In the genomic region with DNA sequence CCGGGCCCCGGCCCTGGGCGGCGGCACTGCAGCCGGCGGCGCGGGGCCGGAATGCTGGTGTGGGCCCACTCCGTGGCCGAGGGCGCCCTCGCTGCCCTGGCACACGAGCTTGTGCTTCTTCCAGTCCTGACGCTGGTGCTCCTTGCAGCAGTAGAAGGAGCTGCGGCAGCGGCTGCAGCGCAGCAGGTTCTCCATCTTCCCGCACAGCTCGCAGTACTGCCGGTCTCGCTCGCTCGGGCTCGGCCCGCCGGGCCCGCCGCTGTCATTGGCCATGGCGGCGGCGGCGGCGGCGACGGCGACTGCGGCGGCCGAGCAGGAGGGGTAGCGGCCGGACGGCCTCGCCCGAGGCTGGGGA, we compare ENCODE assay signal across 1 cellular context.
TF ChIP-seq lines count a peak whose summit lies in the region.

No MANE protein-coding gene starts in this region.

TF ChIP-seq in HepG2, 621 proteins besides CTCF, POLR2A, EP300 and RAD21 (continued from another document and continues in another):
- TF ChIP-seq, protein P1, sequence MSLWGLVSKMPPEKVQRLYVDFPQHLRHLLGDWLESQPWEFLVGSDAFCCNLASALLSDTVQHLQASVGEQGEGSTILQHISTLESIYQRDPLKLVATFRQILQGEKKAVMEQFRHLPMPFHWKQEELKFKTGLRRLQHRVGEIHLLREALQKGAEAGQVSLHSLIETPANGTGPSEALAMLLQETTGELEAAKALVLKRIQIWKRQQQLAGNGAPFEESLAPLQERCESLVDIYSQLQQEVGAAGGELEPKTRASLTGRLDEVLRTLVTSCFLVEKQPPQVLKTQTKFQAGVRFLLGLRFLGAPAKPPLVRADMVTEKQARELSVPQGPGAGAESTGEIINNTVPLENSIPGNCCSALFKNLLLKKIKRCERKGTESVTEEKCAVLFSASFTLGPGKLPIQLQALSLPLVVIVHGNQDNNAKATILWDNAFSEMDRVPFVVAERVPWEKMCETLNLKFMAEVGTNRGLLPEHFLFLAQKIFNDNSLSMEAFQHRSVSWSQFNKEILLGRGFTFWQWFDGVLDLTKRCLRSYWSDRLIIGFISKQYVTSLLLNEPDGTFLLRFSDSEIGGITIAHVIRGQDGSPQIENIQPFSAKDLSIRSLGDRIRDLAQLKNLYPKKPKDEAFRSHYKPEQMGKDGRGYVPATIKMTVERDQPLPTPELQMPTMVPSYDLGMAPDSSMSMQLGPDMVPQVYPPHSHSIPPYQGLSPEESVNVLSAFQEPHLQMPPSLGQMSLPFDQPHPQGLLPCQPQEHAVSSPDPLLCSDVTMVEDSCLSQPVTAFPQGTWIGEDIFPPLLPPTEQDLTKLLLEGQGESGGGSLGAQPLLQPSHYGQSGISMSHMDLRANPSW (CRISPR knock-in tag; IDR thresholded peaks at IDR 0.05; ENCODE audit: borderline replicate concordance): no peak
- TF ChIP-seq SUZ12 (IDR thresholded peaks at IDR 0.05; ENCODE audit: low read depth, low read length) (no peak), PAX8 (CRISPR knock-in tag; IDR thresholded peaks at IDR 0.05; ENCODE audit: borderline replicate concordance) (no peak), MAFF (IDR thresholded peaks at IDR 0.05; ENCODE audit: low read depth, low read length) (no peak), ZNF30 (CRISPR knock-in tag; IDR thresholded peaks at IDR 0.05) (no peak), AGO2 (optimal IDR thresholded peaks at IDR 0.05; ENCODE audit: low read depth, low read length) (peak; percentile 70), SRF (IDR thresholded peaks at IDR 0.05; ENCODE audit: low read depth, low read length) (no peak), ZSCAN30 (CRISPR knock-in tag; IDR thresholded peaks at IDR 0.05) (no peak), ATF1 (CRISPR knock-in tag; IDR thresholded peaks at IDR 0.05) (no peak), ZNF775 (CRISPR knock-in tag; IDR thresholded peaks at IDR 0.05; ENCODE audit: borderline replicate concordance) (no peak), RARG (CRISPR knock-in tag; IDR thresholded peaks at IDR 0.05; ENCODE audit: low read depth) (no peak), BRD4 (CRISPR knock-in tag; IDR thresholded peaks at IDR 0.05) (no peak), REST (IDR thresholded peaks at IDR 0.05; ENCODE audit: borderline replicate concordance in 1 of 2, low read depth in 1 of 2, low read length in 2 of 2) (no peak), UBTF (CRISPR knock-in tag; IDR thresholded peaks at IDR 0.05) (peak; percentile 11; the same call in 1 of the 2 replicates), MYC (CRISPR knock-in tag; IDR thresholded peaks at IDR 0.05; ENCODE audit: borderline replicate concordance) (0 out of 2 replicates have a peak, but pooled peaks have one; percentile 9), ZNF547 (CRISPR knock-in tag; IDR thresholded peaks at IDR 0.05) (0 out of 2 replicates have a peak, but pooled peaks have one; percentile 30), KAT7 (CRISPR knock-in tag; IDR thresholded peaks at IDR 0.05; ENCODE audit: borderline replicate concordance) (0 out of 2 replicates have a peak, but pooled peaks have one; percentile 6), CERS6 (CRISPR knock-in tag; IDR thresholded peaks at IDR 0.05) (no peak), ZNF672 (CRISPR knock-in tag; IDR thresholded peaks at IDR 0.05) (no peak; the same call in 1 of the 2 replicates), ESRRA (CRISPR knock-in tag; IDR thresholded peaks at IDR 0.05; ENCODE audit: low read depth) (no peak), TBX2 (CRISPR knock-in tag; IDR thresholded peaks at IDR 0.05; ENCODE audit: borderline replicate concordance) (0 out of 2 replicates have a peak, but pooled peaks have one; percentile 16), ZNF331 (CRISPR knock-in tag; IDR thresholded peaks at IDR 0.05) (no peak), MATR3 (CRISPR knock-in tag; IDR thresholded peaks at IDR 0.05) (no peak), ZNF747 (CRISPR knock-in tag; IDR thresholded peaks at IDR 0.05; ENCODE audit: borderline replicate concordance) (peak; percentile 10; the same call in 1 of the 2 replicates), ZNF839 (CRISPR knock-in tag; IDR thresholded peaks at IDR 0.05; ENCODE audit: borderline replicate concordance) (no peak), FOXO4 (CRISPR knock-in tag; conservative IDR thresholded peaks at IDR 0.05) (no peak), U2AF2 (IDR thresholded peaks at IDR 0.05; ENCODE audit: low read depth, low read length) (no peak), ZNF766 (CRISPR knock-in tag; IDR thresholded peaks at IDR 0.05; ENCODE audit: borderline replicate concordance) (no peak), ZNF264 (CRISPR knock-in tag; IDR thresholded peaks at IDR 0.05) (no peak), ZC3H4 (CRISPR knock-in tag; IDR thresholded peaks at IDR 0.05; ENCODE audit: borderline replicate concordance) (no peak), FUBP1 (CRISPR knock-in tag; IDR thresholded peaks at IDR 0.05; ENCODE audit: borderline replicate concordance) (no peak), ZNF883 (CRISPR knock-in tag; IDR thresholded peaks at IDR 0.05; ENCODE audit: not compliant biosample characterization) (no peak), MLLT10 (CRISPR knock-in tag; IDR thresholded peaks at IDR 0.05) (no peak)
- TF ChIP-seq, protein P2, sequence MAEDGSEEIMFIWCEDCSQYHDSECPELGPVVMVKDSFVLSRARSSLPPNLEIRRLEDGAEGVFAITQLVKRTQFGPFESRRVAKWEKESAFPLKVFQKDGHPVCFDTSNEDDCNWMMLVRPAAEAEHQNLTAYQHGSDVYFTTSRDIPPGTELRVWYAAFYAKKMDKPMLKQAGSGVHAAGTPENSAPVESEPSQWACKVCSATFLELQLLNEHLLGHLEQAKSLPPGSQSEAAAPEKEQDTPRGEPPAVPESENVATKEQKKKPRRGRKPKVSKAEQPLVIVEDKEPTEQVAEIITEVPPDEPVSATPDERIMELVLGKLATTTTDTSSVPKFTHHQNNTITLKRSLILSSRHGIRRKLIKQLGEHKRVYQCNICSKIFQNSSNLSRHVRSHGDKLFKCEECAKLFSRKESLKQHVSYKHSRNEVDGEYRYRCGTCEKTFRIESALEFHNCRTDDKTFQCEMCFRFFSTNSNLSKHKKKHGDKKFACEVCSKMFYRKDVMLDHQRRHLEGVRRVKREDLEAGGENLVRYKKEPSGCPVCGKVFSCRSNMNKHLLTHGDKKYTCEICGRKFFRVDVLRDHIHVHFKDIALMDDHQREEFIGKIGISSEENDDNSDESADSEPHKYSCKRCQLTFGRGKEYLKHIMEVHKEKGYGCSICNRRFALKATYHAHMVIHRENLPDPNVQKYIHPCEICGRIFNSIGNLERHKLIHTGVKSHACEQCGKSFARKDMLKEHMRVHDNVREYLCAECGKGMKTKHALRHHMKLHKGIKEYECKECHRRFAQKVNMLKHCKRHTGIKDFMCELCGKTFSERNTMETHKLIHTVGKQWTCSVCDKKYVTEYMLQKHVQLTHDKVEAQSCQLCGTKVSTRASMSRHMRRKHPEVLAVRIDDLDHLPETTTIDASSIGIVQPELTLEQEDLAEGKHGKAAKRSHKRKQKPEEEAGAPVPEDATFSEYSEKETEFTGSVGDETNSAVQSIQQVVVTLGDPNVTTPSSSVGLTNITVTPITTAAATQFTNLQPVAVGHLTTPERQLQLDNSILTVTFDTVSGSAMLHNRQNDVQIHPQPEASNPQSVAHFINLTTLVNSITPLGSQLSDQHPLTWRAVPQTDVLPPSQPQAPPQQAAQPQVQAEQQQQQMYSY (CRISPR knock-in tag; IDR thresholded peaks at IDR 0.05): 0 out of 2 replicates have a peak, but pooled peaks have one; percentile 1
- TF ChIP-seq, protein P3, sequence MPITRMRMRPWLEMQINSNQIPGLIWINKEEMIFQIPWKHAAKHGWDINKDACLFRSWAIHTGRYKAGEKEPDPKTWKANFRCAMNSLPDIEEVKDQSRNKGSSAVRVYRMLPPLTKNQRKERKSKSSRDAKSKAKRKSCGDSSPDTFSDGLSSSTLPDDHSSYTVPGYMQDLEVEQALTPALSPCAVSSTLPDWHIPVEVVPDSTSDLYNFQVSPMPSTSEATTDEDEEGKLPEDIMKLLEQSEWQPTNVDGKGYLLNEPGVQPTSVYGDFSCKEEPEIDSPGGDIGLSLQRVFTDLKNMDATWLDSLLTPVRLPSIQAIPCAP (CRISPR knock-in tag; IDR thresholded peaks at IDR 0.05; ENCODE audit: low read depth): no peak
- TF ChIP-seq, protein P4, sequence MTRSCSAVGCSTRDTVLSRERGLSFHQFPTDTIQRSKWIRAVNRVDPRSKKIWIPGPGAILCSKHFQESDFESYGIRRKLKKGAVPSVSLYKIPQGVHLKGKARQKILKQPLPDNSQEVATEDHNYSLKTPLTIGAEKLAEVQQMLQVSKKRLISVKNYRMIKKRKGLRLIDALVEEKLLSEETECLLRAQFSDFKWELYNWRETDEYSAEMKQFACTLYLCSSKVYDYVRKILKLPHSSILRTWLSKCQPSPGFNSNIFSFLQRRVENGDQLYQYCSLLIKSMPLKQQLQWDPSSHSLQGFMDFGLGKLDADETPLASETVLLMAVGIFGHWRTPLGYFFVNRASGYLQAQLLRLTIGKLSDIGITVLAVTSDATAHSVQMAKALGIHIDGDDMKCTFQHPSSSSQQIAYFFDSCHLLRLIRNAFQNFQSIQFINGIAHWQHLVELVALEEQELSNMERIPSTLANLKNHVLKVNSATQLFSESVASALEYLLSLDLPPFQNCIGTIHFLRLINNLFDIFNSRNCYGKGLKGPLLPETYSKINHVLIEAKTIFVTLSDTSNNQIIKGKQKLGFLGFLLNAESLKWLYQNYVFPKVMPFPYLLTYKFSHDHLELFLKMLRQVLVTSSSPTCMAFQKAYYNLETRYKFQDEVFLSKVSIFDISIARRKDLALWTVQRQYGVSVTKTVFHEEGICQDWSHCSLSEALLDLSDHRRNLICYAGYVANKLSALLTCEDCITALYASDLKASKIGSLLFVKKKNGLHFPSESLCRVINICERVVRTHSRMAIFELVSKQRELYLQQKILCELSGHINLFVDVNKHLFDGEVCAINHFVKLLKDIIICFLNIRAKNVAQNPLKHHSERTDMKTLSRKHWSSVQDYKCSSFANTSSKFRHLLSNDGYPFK (CRISPR knock-in tag; IDR thresholded peaks at IDR 0.05; ENCODE audit: borderline replicate concordance): no peak
